ENCODE assay signal across 8 cellular contexts in the genomic region with DNA sequence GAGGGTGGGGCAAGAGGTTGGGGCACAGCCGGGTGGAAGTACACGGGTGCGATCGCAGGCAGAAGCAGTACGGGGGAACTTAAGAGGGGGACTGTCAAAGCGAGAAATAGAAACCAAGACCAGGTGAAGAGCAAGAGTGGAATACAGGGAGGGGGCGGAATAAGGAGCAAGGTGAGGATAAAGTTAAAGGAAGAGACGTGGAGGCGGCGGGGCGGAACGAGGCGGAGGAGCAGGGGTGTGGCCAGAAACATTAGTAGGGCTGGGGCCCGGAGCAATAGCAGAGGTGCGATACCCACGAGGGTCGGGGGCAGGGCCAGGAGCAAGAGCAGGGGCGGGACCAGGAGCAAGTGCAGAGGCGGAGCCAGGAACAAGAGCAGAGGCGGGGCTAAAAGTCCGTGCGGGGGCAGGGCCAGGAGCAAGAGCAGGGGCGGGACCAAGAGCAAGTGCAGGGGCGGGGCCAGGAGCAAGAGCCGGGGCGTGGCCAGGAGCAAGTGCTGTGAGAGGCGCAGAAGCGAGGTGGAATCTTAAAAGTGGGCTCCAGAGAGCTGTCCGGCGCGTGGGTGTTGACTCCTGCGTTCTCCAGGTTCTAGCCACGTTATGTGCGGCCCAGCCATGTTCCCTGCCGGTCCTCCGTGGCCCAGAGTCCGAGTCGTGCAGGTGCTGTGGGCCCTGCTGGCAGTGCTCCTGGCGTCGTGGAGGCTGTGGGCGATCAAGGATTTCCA. TPM values are rescaled to one million over a fixed set of nuclear protein-coding genes. Genes with fewer than 3 reads are reported as not detected.
DNase-seq lines count a peak whose midpoint lies in the region; ATAC-seq and TF ChIP-seq lines count a peak whose summit lies in the region.

No MANE protein-coding gene starts in this region.

- H3K27ac ChIP-seq in mucosa of rectum (ENCODE audit: low read depth in 2 of 2, low read length in 2 of 2) = peak overlapping the region; percentile 98 to 99

- H3K36me3 ChIP-seq in mucosa of rectum (ENCODE audit: control insufficient read depth in 2 of 2, insufficient read depth in 2 of 2, low read length in 2 of 2) = peaks cover 0 to 4% of the 10 kb centered on the region in 2 donors

- peak overlapping the region; percentile 77 to 94 for H3K9ac ChIP-seq in mucosa of rectum (ENCODE audit: low read depth in 1 of 2, low read length in 2 of 2)

- TF ChIP-seq EP300 in Ishikawa (IDR thresholded peaks at IDR 0.05; ENCODE audit: borderline replicate concordance) = no peak

- peak; percentile 50 for ATAC-seq in GM21529 (IDR thresholded peaks at IDR 0.05; ENCODE audit: unreplicated experiment)

- DNase-seq in DMS 273 (lab: John Stamatoyannopoulos, UW; ENCODE audit: unreplicated experiment) (peak; percentile 97), OCI-M1 (lab: John Stamatoyannopoulos, UW) (peak; percentile 99), activated T-cell treated with anti-CD3 and anti-CD28 coated beads for 4 hours (peak; percentile 93), epithelial cell of proximal tubule (ENCODE audit: low read depth) (peak; percentile 67)
- DNase-seq in stimulated activated CD8-positive, alpha-beta memory T cell treated with anti-CD3 and anti-CD28 coated beads, Interleukin-4, amount 100 ng/mL, for 24 hours (ENCODE audit: low read depth) = peak; percentile 86

- H3K4me1 ChIP-seq in mucosa of rectum (ENCODE audit: control insufficient read depth in 2 of 2, insufficient read depth in 2 of 2, low read length in 2 of 2) = peaks cover 6 to 8% of the 10 kb centered on the region in 2 donors

- no peak for TF ChIP-seq CTCF in epithelial cell of proximal tubule (conservative IDR thresholded peaks at IDR 0.05; ENCODE audit: low read depth, low read length)

- H3K4me3 ChIP-seq in epithelial cell of proximal tubule (ENCODE audit: low read depth, low read length) (peak overlapping the region; percentile 79), mucosa of rectum (ENCODE audit: low read length in 2 of 2) (peak overlapping the region; percentile 87 to 93)

- H3K27me3 ChIP-seq in mucosa of rectum (ENCODE audit: control insufficient read depth in 2 of 2, insufficient read depth in 2 of 2, low read length in 2 of 2) = no peaks in the 10 kb centered on the region

- TF ChIP-seq RAD21 in Ishikawa (IDR thresholded peaks at IDR 0.05; ENCODE audit: low read depth) = no peak

- no peaks in the 10 kb centered on the region for H3K9me3 ChIP-seq in mucosa of rectum (ENCODE audit: control insufficient read depth in 2 of 2, low read length in 2 of 2)

TF ChIP-seq in Ishikawa, 13 proteins besides CTCF, POLR2A, EP300 and RAD21:
- TF ChIP-seq EGR1 (IDR thresholded peaks at IDR 0.05) (peak; percentile 74; the same call in 1 of the 2 replicates), TAF1 (IDR thresholded peaks at IDR 0.05; ENCODE audit: low read depth) (peak; percentile 35; the same call in 1 of the 2 replicates), FOXM1 (IDR thresholded peaks at IDR 0.05; ENCODE audit: borderline replicate concordance, low read depth) (no peak), TEAD4 (IDR thresholded peaks at IDR 0.05) (peak; percentile 79; the same call in 1 of the 2 replicates)
- TF ChIP-seq, protein P1, sequence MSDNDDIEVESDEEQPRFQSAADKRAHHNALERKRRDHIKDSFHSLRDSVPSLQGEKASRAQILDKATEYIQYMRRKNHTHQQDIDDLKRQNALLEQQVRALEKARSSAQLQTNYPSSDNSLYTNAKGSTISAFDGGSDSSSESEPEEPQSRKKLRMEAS (IDR thresholded peaks at IDR 0.05) = peak; percentile 76
- TF ChIP-seq, protein P2, sequence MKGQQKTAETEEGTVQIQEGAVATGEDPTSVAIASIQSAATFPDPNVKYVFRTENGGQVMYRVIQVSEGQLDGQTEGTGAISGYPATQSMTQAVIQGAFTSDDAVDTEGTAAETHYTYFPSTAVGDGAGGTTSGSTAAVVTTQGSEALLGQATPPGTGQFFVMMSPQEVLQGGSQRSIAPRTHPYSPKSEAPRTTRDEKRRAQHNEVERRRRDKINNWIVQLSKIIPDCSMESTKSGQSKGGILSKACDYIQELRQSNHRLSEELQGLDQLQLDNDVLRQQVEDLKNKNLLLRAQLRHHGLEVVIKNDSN (IDR thresholded peaks at IDR 0.05) = no peak

RNA-seq across cellular contexts. Expression of a gene that starts 1.2 kb away (rescaled TPM):
- total RNA-seq in epithelial cell of proximal tubule = 0.51 and 1.2 TPM in 2 replicates

RNA-seq across cellular contexts. Expression of a gene that starts 17.2 kb away (rescaled TPM):
- total RNA-seq in epithelial cell of proximal tubule = 3.8 and 3.9 TPM in 2 replicates

RNA-seq across cellular contexts. Expression of a gene that starts 21.1 kb away (rescaled TPM):
- 72.2 and 90.6 TPM in 2 replicates for total RNA-seq in epithelial cell of proximal tubule

RNA-seq across cellular contexts. Expression of a gene that starts 32.7 kb away (rescaled TPM):
- total RNA-seq in epithelial cell of proximal tubule = 267 and 305 TPM in 2 replicates

RNA-seq across cellular contexts. Expression of a gene that starts 37.6 kb away (rescaled TPM):
- total RNA-seq in epithelial cell of proximal tubule = 227 and 369 TPM in 2 replicates

Comparison
In these comparisons a context has a peak if more than half of its experiments do, and no peak if none do; other contexts are left out.
1. Peak in every context shown above with its lines: DNase-seq, ATAC-seq, H3K4me3 ChIP-seq and H3K27ac ChIP-seq.